Comparison of ENCODE assay signal across 8 cellular contexts in genomic region chr14:45089813-45090212, GRCh38. TPM values are rescaled to one million over a fixed set of nuclear protein-coding genes. Genes with fewer than 3 reads are reported as not detected.
A peak's percentile ranks its signal among the peaks of the same experiment; 100 is the strongest.
DNase-seq lines count a peak whose midpoint lies in the region; ATAC-seq and TF ChIP-seq lines count a peak whose summit lies in the region.

No MANE protein-coding gene starts in this region.

- H3K4me3 ChIP-seq in GM06990 (replicated peaks; ENCODE audit: low read depth, low read length) (no peak overlapping the region), lower leg skin (ENCODE audit: low read depth, poor library complexity, severe bottlenecking) (no peak overlapping the region)

- TF ChIP-seq CTCF in GM06990 (IDR thresholded peaks at IDR 0.05; ENCODE audit: insufficient read depth, low read length, poor library complexity, severe bottlenecking) = no peak
- TF ChIP-seq CTCF in lower leg skin (IDR thresholded peaks at IDR 0.05) = no peak

- ATAC-seq in GM21367 (IDR thresholded peaks at IDR 0.05; ENCODE audit: unreplicated experiment) (peak; percentile 65), HG03521 (IDR thresholded peaks at IDR 0.05; ENCODE audit: unreplicated experiment) (peak; percentile 62)

- intact Hi-C loops in lower leg skin (cut with DNase I; ENCODE audit: low total_unique reads) = no loop called here

- no peaks in the 10 kb centered on the region; the same call in none of the 2 replicates for H3K36me3 ChIP-seq in GM06990 (ENCODE audit: control insufficient read depth, insufficient read depth, low read length)

- 13 to 28% methylated on average over 1 of the region's 1 CpG for WGBS in lower leg skin, 2 donors

- peak overlapping the region; percentile 42 for H3K27ac ChIP-seq in epithelial cell of prostate

- DNase-seq in GM06990 (ENCODE audit: extremely low read depth, insufficient read length) = peak; percentile 23
- peak; percentile 45 for DNase-seq in epithelial cell of prostate (ENCODE audit: low read depth, low spot score)
- no peak for DNase-seq in NCI-H2171 treated with DMSO at 0.1 percent for 48 hours (lab: John Stamatoyannopoulos, UW)
- no peak for DNase-seq in NCI-H1417 (lab: John Stamatoyannopoulos, UW)
- no peak for DNase-seq in C1 segment of cervical spinal cord (lab: John Stamatoyannopoulos, UW)
- no peak for DNase-seq in lower leg skin (ENCODE audit: low spot score in 2 of 2)

- no peak for TF ChIP-seq POLR2A in lower leg skin (IDR thresholded peaks at IDR 0.05)

- H3K27me3 ChIP-seq in GM06990 (replicated peaks; ENCODE audit: control insufficient read depth, insufficient read depth, low read length) = no peaks in the 10 kb centered on the region

RNA-seq across cellular contexts. Expression of gene PRPF39, which starts 5.9 kb away (rescaled TPM):
- total RNA-seq in lower leg skin = 10 to 100 TPM; 32.0 to 42.6 (median 34.0) TPM

RNA-seq across cellular contexts. Expression of gene FKBP3, which starts 44.5 kb away (rescaled TPM):
- 10 to 100 TPM; 21.0 to 23.5 (median 21.2) TPM for total RNA-seq in lower leg skin

RNA-seq across cellular contexts. Expression of gene FANCM, which starts 45.9 kb away (rescaled TPM):
- total RNA-seq in lower leg skin = 1 to 10 TPM; 3.8 to 9.1 (median 6.0) TPM

Comparison
In these comparisons a context has a peak if more than half of its experiments do, and no peak if none do; other contexts are left out.
1. DNase-seq: peak in GM06990 (single experiment) and epithelial cell of prostate (single experiment); none in NCI-H2171 treated with DMSO at 0.1 percent for 48 hours (single experiment), NCI-H1417 (0 of 3), C1 segment of cervical spinal cord (0 of 14) and lower leg skin (0 of 2).